2 cellular contexts compared by ENCODE assay signal in the genomic region with DNA sequence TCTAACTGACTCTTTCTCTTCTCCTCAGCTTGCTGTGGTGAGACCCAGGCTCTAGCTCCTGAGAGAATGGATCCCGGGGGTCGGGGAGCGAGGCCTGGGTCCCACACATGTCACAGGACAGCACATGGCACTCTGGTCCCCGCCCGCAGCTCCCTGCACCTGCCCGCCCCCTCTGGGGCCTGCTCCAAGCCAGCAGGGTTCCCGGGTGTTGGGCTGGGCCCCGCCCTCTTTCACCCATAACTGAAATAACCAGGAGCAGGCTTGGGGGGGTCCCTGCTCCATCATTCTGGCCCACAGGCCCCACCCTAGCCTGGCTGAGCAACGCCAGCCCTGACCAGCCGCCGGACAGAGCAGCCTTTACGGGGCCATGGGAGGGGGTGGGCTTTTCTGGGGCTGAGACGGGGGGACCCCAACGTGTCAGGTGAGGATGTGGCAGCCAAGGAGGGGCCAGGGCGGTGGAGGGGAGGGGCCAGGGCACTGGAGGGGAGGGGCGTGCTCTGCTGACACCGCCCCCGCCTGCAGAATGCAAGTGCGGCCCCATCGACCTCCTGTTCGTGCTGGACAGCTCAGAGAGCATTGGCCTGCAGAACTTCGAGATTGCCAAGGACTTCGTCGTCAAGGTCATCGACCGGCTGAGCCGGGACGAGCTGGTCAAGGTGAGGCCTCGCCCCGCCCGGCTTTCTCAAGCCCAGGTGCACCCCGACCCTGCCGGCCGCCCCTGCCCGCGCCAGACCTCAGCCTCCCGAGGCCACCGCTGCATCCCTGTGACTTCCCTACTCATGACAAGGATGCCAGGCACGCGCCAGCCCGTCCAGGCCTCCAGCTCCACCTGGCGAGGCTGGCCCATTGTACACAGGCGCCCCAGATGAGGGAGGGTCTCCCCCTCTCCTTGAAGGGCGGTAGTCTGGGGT.
TF ChIP-seq lines count a peak whose summit lies in the region.

No MANE protein-coding gene starts in this region.

TF ChIP-seq in HEK293, 187 proteins besides CTCF, POLR2A, EP300 and RAD21 (continued from another document):
- TF ChIP-seq, protein P1, sequence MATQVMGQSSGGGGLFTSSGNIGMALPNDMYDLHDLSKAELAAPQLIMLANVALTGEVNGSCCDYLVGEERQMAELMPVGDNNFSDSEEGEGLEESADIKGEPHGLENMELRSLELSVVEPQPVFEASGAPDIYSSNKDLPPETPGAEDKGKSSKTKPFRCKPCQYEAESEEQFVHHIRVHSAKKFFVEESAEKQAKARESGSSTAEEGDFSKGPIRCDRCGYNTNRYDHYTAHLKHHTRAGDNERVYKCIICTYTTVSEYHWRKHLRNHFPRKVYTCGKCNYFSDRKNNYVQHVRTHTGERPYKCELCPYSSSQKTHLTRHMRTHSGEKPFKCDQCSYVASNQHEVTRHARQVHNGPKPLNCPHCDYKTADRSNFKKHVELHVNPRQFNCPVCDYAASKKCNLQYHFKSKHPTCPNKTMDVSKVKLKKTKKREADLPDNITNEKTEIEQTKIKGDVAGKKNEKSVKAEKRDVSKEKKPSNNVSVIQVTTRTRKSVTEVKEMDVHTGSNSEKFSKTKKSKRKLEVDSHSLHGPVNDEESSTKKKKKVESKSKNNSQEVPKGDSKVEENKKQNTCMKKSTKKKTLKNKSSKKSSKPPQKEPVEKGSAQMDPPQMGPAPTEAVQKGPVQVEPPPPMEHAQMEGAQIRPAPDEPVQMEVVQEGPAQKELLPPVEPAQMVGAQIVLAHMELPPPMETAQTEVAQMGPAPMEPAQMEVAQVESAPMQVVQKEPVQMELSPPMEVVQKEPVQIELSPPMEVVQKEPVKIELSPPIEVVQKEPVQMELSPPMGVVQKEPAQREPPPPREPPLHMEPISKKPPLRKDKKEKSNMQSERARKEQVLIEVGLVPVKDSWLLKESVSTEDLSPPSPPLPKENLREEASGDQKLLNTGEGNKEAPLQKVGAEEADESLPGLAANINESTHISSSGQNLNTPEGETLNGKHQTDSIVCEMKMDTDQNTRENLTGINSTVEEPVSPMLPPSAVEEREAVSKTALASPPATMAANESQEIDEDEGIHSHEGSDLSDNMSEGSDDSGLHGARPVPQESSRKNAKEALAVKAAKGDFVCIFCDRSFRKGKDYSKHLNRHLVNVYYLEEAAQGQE (tag by site-specific recombination; IDR thresholded peaks at IDR 0.05): peak; percentile 79
- no peak for TF ChIP-seq ZNF658 (tag by site-specific recombination; IDR thresholded peaks at IDR 0.05)
- TF ChIP-seq, protein P2, sequence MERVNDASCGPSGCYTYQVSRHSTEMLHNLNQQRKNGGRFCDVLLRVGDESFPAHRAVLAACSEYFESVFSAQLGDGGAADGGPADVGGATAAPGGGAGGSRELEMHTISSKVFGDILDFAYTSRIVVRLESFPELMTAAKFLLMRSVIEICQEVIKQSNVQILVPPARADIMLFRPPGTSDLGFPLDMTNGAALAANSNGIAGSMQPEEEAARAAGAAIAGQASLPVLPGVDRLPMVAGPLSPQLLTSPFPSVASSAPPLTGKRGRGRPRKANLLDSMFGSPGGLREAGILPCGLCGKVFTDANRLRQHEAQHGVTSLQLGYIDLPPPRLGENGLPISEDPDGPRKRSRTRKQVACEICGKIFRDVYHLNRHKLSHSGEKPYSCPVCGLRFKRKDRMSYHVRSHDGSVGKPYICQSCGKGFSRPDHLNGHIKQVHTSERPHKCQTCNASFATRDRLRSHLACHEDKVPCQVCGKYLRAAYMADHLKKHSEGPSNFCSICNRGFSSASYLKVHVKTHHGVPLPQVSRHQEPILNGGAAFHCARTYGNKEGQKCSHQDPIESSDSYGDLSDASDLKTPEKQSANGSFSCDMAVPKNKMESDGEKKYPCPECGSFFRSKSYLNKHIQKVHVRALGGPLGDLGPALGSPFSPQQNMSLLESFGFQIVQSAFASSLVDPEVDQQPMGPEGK (tag by site-specific recombination; IDR thresholded peaks at IDR 0.05): 0 out of 2 replicates have a peak, but pooled peaks have one; percentile 30
- TF ChIP-seq, protein P3, sequence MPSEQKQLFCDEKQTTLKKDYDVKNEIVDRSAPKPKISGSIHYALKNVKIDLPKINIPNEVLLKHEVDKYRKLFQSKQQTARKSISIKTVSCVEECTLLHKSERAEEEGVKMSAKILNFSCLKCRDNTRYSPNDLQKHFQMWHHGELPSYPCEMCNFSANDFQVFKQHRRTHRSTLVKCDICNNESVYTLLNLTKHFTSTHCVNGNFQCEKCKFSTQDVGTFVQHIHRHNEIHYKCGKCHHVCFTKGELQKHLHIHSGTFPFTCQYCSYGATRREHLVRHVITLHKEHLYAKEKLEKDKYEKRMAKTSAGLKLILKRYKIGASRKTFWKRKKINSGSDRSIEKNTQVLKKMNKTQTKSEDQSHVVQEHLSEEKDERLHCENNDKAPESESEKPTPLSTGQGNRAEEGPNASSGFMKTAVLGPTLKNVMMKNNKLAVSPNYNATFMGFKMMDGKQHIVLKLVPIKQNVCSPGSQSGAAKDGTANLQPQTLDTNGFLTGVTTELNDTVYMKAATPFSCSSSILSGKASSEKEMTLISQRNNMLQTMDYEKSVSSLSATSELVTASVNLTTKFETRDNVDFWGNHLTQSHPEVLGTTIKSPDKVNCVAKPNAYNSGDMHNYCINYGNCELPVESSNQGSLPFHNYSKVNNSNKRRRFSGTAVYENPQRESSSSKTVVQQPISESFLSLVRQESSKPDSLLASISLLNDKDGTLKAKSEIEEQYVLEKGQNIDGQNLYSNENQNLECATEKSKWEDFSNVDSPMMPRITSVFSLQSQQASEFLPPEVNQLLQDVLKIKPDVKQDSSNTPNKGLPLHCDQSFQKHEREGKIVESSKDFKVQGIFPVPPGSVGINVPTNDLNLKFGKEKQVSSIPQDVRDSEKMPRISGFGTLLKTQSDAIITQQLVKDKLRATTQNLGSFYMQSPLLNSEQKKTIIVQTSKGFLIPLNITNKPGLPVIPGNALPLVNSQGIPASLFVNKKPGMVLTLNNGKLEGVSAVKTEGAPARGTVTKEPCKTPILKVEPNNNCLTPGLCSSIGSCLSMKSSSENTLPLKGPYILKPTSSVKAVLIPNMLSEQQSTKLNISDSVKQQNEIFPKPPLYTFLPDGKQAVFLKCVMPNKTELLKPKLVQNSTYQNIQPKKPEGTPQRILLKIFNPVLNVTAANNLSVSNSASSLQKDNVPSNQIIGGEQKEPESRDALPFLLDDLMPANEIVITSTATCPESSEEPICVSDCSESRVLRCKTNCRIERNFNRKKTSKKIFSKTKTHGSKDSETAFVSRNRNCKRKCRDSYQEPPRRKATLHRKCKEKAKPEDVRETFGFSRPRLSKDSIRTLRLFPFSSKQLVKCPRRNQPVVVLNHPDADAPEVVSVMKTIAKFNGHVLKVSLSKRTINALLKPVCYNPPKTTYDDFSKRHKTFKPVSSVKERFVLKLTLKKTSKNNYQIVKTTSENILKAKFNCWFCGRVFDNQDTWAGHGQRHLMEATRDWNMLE (tag by site-specific recombination; conservative IDR thresholded peaks at IDR 0.05; ENCODE audit: low read depth): no peak
- no peak for TF ChIP-seq ZNF174 (tag by site-specific recombination; IDR thresholded peaks at IDR 0.05)

TF ChIP-seq in WTC11, 78 proteins besides CTCF, POLR2A, EP300 and RAD21 (continued from another document):
- TF ChIP-seq, protein P4, sequence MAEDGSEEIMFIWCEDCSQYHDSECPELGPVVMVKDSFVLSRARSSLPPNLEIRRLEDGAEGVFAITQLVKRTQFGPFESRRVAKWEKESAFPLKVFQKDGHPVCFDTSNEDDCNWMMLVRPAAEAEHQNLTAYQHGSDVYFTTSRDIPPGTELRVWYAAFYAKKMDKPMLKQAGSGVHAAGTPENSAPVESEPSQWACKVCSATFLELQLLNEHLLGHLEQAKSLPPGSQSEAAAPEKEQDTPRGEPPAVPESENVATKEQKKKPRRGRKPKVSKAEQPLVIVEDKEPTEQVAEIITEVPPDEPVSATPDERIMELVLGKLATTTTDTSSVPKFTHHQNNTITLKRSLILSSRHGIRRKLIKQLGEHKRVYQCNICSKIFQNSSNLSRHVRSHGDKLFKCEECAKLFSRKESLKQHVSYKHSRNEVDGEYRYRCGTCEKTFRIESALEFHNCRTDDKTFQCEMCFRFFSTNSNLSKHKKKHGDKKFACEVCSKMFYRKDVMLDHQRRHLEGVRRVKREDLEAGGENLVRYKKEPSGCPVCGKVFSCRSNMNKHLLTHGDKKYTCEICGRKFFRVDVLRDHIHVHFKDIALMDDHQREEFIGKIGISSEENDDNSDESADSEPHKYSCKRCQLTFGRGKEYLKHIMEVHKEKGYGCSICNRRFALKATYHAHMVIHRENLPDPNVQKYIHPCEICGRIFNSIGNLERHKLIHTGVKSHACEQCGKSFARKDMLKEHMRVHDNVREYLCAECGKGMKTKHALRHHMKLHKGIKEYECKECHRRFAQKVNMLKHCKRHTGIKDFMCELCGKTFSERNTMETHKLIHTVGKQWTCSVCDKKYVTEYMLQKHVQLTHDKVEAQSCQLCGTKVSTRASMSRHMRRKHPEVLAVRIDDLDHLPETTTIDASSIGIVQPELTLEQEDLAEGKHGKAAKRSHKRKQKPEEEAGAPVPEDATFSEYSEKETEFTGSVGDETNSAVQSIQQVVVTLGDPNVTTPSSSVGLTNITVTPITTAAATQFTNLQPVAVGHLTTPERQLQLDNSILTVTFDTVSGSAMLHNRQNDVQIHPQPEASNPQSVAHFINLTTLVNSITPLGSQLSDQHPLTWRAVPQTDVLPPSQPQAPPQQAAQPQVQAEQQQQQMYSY (CRISPR knock-in tag; IDR thresholded peaks at IDR 0.05): no peak
- TF ChIP-seq ZNF138 (CRISPR knock-in tag; conservative IDR thresholded peaks at IDR 0.05): no peak
- no peak for TF ChIP-seq ZNF671 (CRISPR knock-in tag; IDR thresholded peaks at IDR 0.05)
- TF ChIP-seq SMAD4 (CRISPR knock-in tag; IDR thresholded peaks at IDR 0.05): no peak
- no peak for TF ChIP-seq CREB1 (CRISPR knock-in tag; IDR thresholded peaks at IDR 0.05)
- no peak for TF ChIP-seq NFYB (CRISPR knock-in tag; conservative IDR thresholded peaks at IDR 0.05; ENCODE audit: low read depth)
- TF ChIP-seq, protein P5, sequence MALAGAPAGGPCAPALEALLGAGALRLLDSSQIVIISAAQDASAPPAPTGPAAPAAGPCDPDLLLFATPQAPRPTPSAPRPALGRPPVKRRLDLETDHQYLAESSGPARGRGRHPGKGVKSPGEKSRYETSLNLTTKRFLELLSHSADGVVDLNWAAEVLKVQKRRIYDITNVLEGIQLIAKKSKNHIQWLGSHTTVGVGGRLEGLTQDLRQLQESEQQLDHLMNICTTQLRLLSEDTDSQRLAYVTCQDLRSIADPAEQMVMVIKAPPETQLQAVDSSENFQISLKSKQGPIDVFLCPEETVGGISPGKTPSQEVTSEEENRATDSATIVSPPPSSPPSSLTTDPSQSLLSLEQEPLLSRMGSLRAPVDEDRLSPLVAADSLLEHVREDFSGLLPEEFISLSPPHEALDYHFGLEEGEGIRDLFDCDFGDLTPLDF (CRISPR knock-in tag; IDR thresholded peaks at IDR 0.05): no peak
- no peak for TF ChIP-seq FOXJ3 (CRISPR knock-in tag; IDR thresholded peaks at IDR 0.05; ENCODE audit: borderline replicate concordance)
- TF ChIP-seq NFE2L1 (CRISPR knock-in tag; IDR thresholded peaks at IDR 0.05): no peak
- TF ChIP-seq CREM (CRISPR knock-in tag; IDR thresholded peaks at IDR 0.05): no peak
- TF ChIP-seq, protein P6, sequence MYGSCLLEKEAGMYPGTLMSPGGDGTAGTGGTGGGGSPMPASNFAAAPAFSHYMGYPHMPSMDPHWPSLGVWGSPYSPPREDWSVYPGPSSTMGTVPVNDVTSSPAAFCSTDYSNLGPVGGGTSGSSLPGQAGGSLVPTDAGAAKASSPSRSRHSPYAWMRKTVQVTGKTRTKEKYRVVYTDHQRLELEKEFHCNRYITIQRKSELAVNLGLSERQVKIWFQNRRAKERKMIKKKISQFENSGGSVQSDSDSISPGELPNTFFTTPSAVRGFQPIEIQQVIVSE (CRISPR knock-in tag; IDR thresholded peaks at IDR 0.05; ENCODE audit: borderline replicate concordance): no peak
- no peak for TF ChIP-seq RORB (CRISPR knock-in tag; IDR thresholded peaks at IDR 0.05)
